16 cellular contexts compared by ENCODE assay signal in genomic region chr16:66590322-66590721, GRCh38. TPM values are rescaled to one million over a fixed set of nuclear protein-coding genes. Genes with fewer than 3 reads are reported as not detected.
DNase-seq lines count a peak whose midpoint lies in the region; ATAC-seq and TF ChIP-seq lines count a peak whose summit lies in the region.
"Had no signal": no experiment of that assay in that cellular context is flagged by ENCODE, and none has a peak within 500 bp of the region (broad histone marks: within the 10 kb centered on the region; RNA-seq: fewer than 3 reads in every experiment).

No MANE protein-coding gene starts in this region.

- no peaks in the 10 kb centered on the region for H3K27me3 Mint-ChIP-seq in T-helper 2 cell treated with Interferon-gamma antibody and Interleukin-4, amounts not matched to agents 5 μg/mL and 100 μg/mL, for 36 hours (ENCODE audit: low read depth)

- no peaks in the 10 kb centered on the region for H3K4me1 ChIP-seq in mucosa of descending colon (ENCODE audit: low read depth)
- no peaks in the 10 kb centered on the region for H3K4me1 ChIP-seq in PC-9 (replicated peaks; ENCODE audit: insufficient read depth)
- no peaks in the 10 kb centered on the region for H3K4me1 ChIP-seq in SJCRH30
- H3K4me1 ChIP-seq: A549 had no signal

- CTCF ChIA-PET in PC-9 (lab: Charles Lee) = no interaction called here

- no peak overlapping the region for H3K27ac ChIP-seq in PC-9
- H3K27ac ChIP-seq in SJCRH30 = no peak overlapping the region
- H3K27ac ChIP-seq: A549, cardiac muscle cell, esophagus squamous epithelium had no signal

- POLR2A ChIA-PET in PC-9 (lab: Charles Lee; ENCODE audit: unreplicated experiment) = no interaction called here

- H3K27ac Mint-ChIP-seq in T-helper 2 cell treated with Interferon-gamma antibody and Interleukin-4, amounts not matched to agents 5 μg/mL and 100 μg/mL, for 36 hours = peak overlapping the region; percentile 69
- H3K27ac Mint-ChIP-seq: nephron progenitor cell had no signal

- peak; percentile 65 to 71 for ATAC-seq in activated CD4-positive, CD25-positive, alpha-beta regulatory T cell treated with anti-CD3 and anti-CD28 coated beads, Interleukin-2, amount 50 U/mL, for 24 hours
- ATAC-seq in GM18870 (IDR thresholded peaks at IDR 0.05; ENCODE audit: unreplicated experiment) = peak; percentile 45
- ATAC-seq in mucosa of descending colon = peak; percentile 27
- no peak for ATAC-seq in HG03521 (IDR thresholded peaks at IDR 0.05; ENCODE audit: unreplicated experiment)
- ATAC-seq: A549, SK-N-SH treated with all-trans-retinoic acid at 6 μM for 48 hours had no signal

- H3K36me3 ChIP-seq in mucosa of descending colon (ENCODE audit: low read depth) (no peaks in the 10 kb centered on the region), PC-9 (ENCODE audit: low read depth) (no peaks in the 10 kb centered on the region), SJCRH30 (no peaks in the 10 kb centered on the region)
- H3K36me3 ChIP-seq: cardiac muscle cell, esophagus squamous epithelium had no signal

- no TSS peak for BruUV-seq in PC-9 (replicated peaks; lab: Mats Ljungman, UMichigan)

- no peaks in the 10 kb centered on the region for H3K9me2 ChIP-seq in PC-9 (ENCODE audit: insufficient read depth)

- H3K4me3 ChIP-seq in mucosa of descending colon = no peak overlapping the region
- H3K4me3 ChIP-seq in PC-9 = no peak overlapping the region
- H3K4me3 ChIP-seq in SJCRH30 = no peak overlapping the region
- H3K4me3 ChIP-seq: A549, cardiac muscle cell, esophagus squamous epithelium had no signal

- H3K27me3 ChIP-seq in PC-9 (ENCODE audit: insufficient read depth, low read depth) (no peaks in the 10 kb centered on the region), SJCRH30 (no peaks in the 10 kb centered on the region)
- H3K27me3 ChIP-seq: cardiac muscle cell, esophagus squamous epithelium had no signal

- no peak for DNase-seq in activated CD4-positive, CD25-positive, alpha-beta regulatory T cell (lab: John Stamatoyannopoulos, UW)
- peak; percentile 35 for DNase-seq in T-helper 2 cell treated with Interferon-gamma antibody and Interleukin-4, amounts not matched to agents 5 μg/mL and 100 μg/mL, for 36 hours (ENCODE audit: low spot score)
- DNase-seq in mucosa of descending colon (no peak), PC-9 (no peak), SJCRH30 (no peak)
- DNase-seq: esophagus squamous epithelium, NCI-H1048, NCI-H510A, nephron progenitor cell, small intestine had no signal

- no peak for TF ChIP-seq CTCF in mucosa of descending colon (IDR thresholded peaks at IDR 0.05)
- no peak for TF ChIP-seq CTCF in PC-9 (conservative IDR thresholded peaks at IDR 0.05)

- H4K20me1 ChIP-seq in PC-9 (ENCODE audit: insufficient read depth) = no peaks in the 10 kb centered on the region

- H3K36me3 Mint-ChIP-seq in T-helper 2 cell treated with Interferon-gamma antibody and Interleukin-4, amounts not matched to agents 5 μg/mL and 100 μg/mL, for 36 hours (ENCODE audit: low read depth) = no peaks in the 10 kb centered on the region

- H3K79me2 ChIP-seq in PC-9 (ENCODE audit: low read depth) = no peaks in the 10 kb centered on the region

- no peaks in the 10 kb centered on the region for H3K9me3 ChIP-seq in mucosa of descending colon
- no peaks in the 10 kb centered on the region for H3K9me3 ChIP-seq in PC-9 (ENCODE audit: insufficient read depth, low read depth)
- no peaks in the 10 kb centered on the region for H3K9me3 ChIP-seq in SJCRH30 (replicated peaks)
- H3K9me3 ChIP-seq: A549, esophagus squamous epithelium had no signal

- H3K9me3 Mint-ChIP-seq in T-helper 2 cell treated with Interferon-gamma antibody and Interleukin-4, amounts not matched to agents 5 μg/mL and 100 μg/mL, for 36 hours = no peaks in the 10 kb centered on the region
- H3K9me3 Mint-ChIP-seq: nephron progenitor cell had no signal

- intact Hi-C loops in mucosa of descending colon (cut with DNase I, micrococcal nuclease) (no loop called here), PC-9 (cut with micrococcal nuclease; ENCODE audit: unreplicated experiment) (no loop called here)

- no peak overlapping the region for H2AFZ ChIP-seq in PC-9

- H3K4me2 ChIP-seq in PC-9 = no peak overlapping the region
- H3K4me2 ChIP-seq: A549 had no signal

- peaks cover 39% of the 10 kb centered on the region for H3K4me1 Mint-ChIP-seq in T-helper 2 cell treated with Interferon-gamma antibody and Interleukin-4, amounts not matched to agents 5 μg/mL and 100 μg/mL, for 36 hours (ENCODE audit: low read depth)

- H3F3A ChIP-seq in PC-9 (ENCODE audit: insufficient read depth, low read depth) = no peaks in the 10 kb centered on the region

- H3K4me3 Mint-ChIP-seq in T-helper 2 cell treated with Interferon-gamma antibody and Interleukin-4, amounts not matched to agents 5 μg/mL and 100 μg/mL, for 36 hours = peak overlapping the region; percentile 83
- H3K4me3 Mint-ChIP-seq: nephron progenitor cell had no signal

RNA-seq across cellular contexts. Expression of gene CMTM2, which starts 11.1 kb away (rescaled TPM):
- total RNA-seq in mucosa of descending colon (under 1 TPM in 1 of 3 donors, not detected in 2; 0.46 TPM), PC-9 (2021) (0.65 TPM in 1 of 2 replicates, not detected in the other)
- total RNA-seq in SJCRH30 (2014; rRNA removed; shearing (Covaris generic)) = 5.4 and 6.2 TPM in 2 replicates
- total RNA-seq: cardiac muscle cell, esophagus squamous epithelium had no signal

RNA-seq across cellular contexts. Expression of gene CMTM3, which starts 14.2 kb away (rescaled TPM):
- total RNA-seq in mucosa of descending colon (10 to 100 TPM in 1 of 3 donors, 1 to 10 TPM in 2; 3.1 to 15.9 (median 9.3) TPM), PC-9 (2021) (32.0 and 33.1 TPM in 2 replicates)
- total RNA-seq in SJCRH30 (2014; rRNA removed; shearing (Covaris generic)) = 52.8 and 53.9 TPM in 2 replicates

RNA-seq across cellular contexts. Expression of gene CMTM1, which starts 24.1 kb away (rescaled TPM):
- 1 to 10 TPM; 3.1 to 6.1 (median 4.8) TPM for total RNA-seq in mucosa of descending colon
- total RNA-seq in PC-9 (2021) = 6.1 and 9.4 TPM in 2 replicates
- total RNA-seq in SJCRH30 (2014; rRNA removed; shearing (Covaris generic)) = 6.6 and 8.2 TPM in 2 replicates

RNA-seq across cellular contexts. Expression of gene CKLF, which starts 37.9 kb away (rescaled TPM):
- total RNA-seq in mucosa of descending colon (10 to 100 TPM; 26.9 to 42.0 (median 29.1) TPM), PC-9 (2021) (77.1 and 86.4 TPM in 2 replicates)
- total RNA-seq in SJCRH30 (2014; rRNA removed; shearing (Covaris generic)) = 121 and 127 TPM in 2 replicates

RNA-seq across cellular contexts. Expression of gene TK2, which starts 40.4 kb away (rescaled TPM):
- total RNA-seq in mucosa of descending colon (10 to 100 TPM; 14.4 to 29.4 (median 17.8) TPM), PC-9 (2021) (20.1 and 20.9 TPM in 2 replicates)
- total RNA-seq in SJCRH30 (2014; rRNA removed; shearing (Covaris generic)) = 14.8 and 16.0 TPM in 2 replicates
